20 cellular contexts compared by ENCODE assay signal in the genomic region with DNA sequence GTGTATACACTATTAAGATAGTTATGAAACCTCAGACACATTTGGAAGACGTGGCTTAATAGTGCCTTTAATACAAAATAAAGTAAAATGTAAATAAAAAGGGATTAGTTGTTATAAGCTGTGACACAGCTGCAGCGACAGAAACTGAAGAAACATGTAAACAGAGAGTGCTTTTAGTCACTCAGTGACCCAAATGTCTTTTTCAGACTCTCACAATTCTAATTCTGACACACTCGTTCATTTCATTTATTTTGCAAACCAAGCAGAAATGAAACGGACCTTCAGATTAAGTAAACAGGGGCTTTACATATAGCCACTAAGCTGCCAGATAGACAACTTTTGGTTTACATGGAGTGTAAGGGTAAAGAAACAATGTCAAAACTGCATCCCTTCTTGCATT.
DNase-seq lines count a peak whose midpoint lies in the region; ATAC-seq and TF ChIP-seq lines count a peak whose summit lies in the region.
"Had no signal": no experiment of that assay in that cellular context is flagged by ENCODE, and none has a peak within 500 bp of the region (broad histone marks: within the 10 kb centered on the region; RNA-seq: fewer than 3 reads in every experiment).

No MANE protein-coding gene starts in this region.

- H3K4me1 Mint-ChIP-seq in nephron (peaks cover 14% of the 10 kb centered on the region), endothelial cell (ENCODE audit: unreplicated experiment) (no peaks in the 10 kb centered on the region)
- H3K4me1 Mint-ChIP-seq: B cell had no signal

- no peak for TF ChIP-seq EP300 in suprapubic skin (IDR thresholded peaks at IDR 0.05)

- no peak for ATAC-seq in GM21423 (IDR thresholded peaks at IDR 0.05; ENCODE audit: unreplicated experiment)
- ATAC-seq: HCT116, PC-3 had no signal

- H3K4me3 Mint-ChIP-seq in nephron (no peak overlapping the region), endothelial cell (ENCODE audit: unreplicated experiment) (no peak overlapping the region)
- H3K4me3 Mint-ChIP-seq: B cell had no signal

- H3K27me3 ChIP-seq in fibroblast of lung (ENCODE audit: control insufficient read depth, insufficient read depth, low read length) (no peaks in the 10 kb centered on the region), stomach smooth muscle (ENCODE audit: control insufficient read depth in 1 of 2, insufficient read depth in 2 of 2, low read length in 2 of 2) (no peaks in the 10 kb centered on the region), suprapubic skin (peaks cover 4% of the 10 kb centered on the region)

- H3K4me1 ChIP-seq in fibroblast of lung (ENCODE audit: control insufficient read depth, extremely low read depth, insufficient read depth, low read length) (peaks cover 6% of the 10 kb centered on the region), stomach smooth muscle (ENCODE audit: control insufficient read depth, insufficient read depth, low read length) (peaks cover 18% of the 10 kb centered on the region), suprapubic skin (no peaks in the 10 kb centered on the region)
- H3K4me1 ChIP-seq: Caco-2 had no signal

- no peak for TF ChIP-seq CTCF in fibroblast of lung (conservative IDR thresholded peaks at IDR 0.05 in 1 of 2, IDR thresholded peaks at IDR 0.05 in 1 of 2; ENCODE audit: low read depth in 1 of 2, low read length in 2 of 2)
- no peak for TF ChIP-seq CTCF in nephron (IDR thresholded peaks at IDR 0.05; ENCODE audit: unreplicated experiment in 3 of 3)
- TF ChIP-seq CTCF in suprapubic skin (IDR thresholded peaks at IDR 0.05): no peak
- TF ChIP-seq CTCF in endothelial cell (IDR thresholded peaks at IDR 0.05; ENCODE audit: unreplicated experiment): no peak

- H3K79me2 ChIP-seq in fibroblast of lung (ENCODE audit: control insufficient read depth, insufficient read depth, low read length): no peaks in the 10 kb centered on the region

- H3K27ac Mint-ChIP-seq in nephron: peak overlapping the region; percentile 17 to 86 (median 78)
- no peak overlapping the region for H3K27ac Mint-ChIP-seq in endothelial cell (ENCODE audit: unreplicated experiment)
- H3K27ac Mint-ChIP-seq: B cell had no signal

- DNase-seq in SK-N-MC (ENCODE audit: low read depth, low spot score) (no peak), fibroblast of lung (ENCODE audit: low read depth in 2 of 2) (peak in 1 of 2 donors; percentile 62), mesenteric fat pad (ENCODE audit: low spot score) (no peak), suprapubic skin (ENCODE audit: low spot score in 2 of 2) (no peak), endothelial cell (ENCODE audit: low spot score) (no peak)
- DNase-seq: Caco-2, GM23248, NCI-H1105 treated with DMSO at 0.1 percent for 48 hours, NCI-H1694, NCI-H2081 treated with DMSO at 0.1 percent for 48 hours, NCI-H510A, NCI-H774, PC-3, SIG-M5 had no signal

- no peaks in the 10 kb centered on the region for H3K9me3 Mint-ChIP-seq in nephron
- no peaks in the 10 kb centered on the region for H3K9me3 Mint-ChIP-seq in endothelial cell (ENCODE audit: unreplicated experiment)

- H3K4me3 ChIP-seq in SK-N-MC (no peak overlapping the region), fibroblast of lung (replicated peaks in 1 of 4; ENCODE audit: control extremely low read depth in 1 of 4, insufficient read depth in 1 of 4, low read depth in 3 of 4, low read length in 4 of 4) (no peak overlapping the region), stomach smooth muscle (ENCODE audit: low read length in 2 of 2) (peak overlapping the region in 1 of 2 donors; percentile 8), suprapubic skin (no peak overlapping the region)
- H3K4me3 ChIP-seq: GM23248 had no signal

- peaks cover 4% of the 10 kb centered on the region; the same call in 1 of the 2 replicates for H3K9me3 ChIP-seq in SK-N-MC (ENCODE audit: low read depth, low read length)
- no peaks in the 10 kb centered on the region for H3K9me3 ChIP-seq in fibroblast of lung (ENCODE audit: control insufficient read depth, insufficient read depth, low read depth, low read length)
- peaks cover 0 to 3% of the 10 kb centered on the region in 2 donors for H3K9me3 ChIP-seq in stomach smooth muscle (ENCODE audit: control insufficient read depth in 2 of 2, low read length in 2 of 2)
- H3K9me3 ChIP-seq in suprapubic skin: no peaks in the 10 kb centered on the region
- H3K9me3 ChIP-seq: Caco-2 had no signal

- 80% methylated on average over 4 of the region's 4 CpGs for WGBS in suprapubic skin

- H3K36me3 Mint-ChIP-seq in nephron (ENCODE audit: low read depth) (no peaks in the 10 kb centered on the region), endothelial cell (ENCODE audit: low read depth, unreplicated experiment) (no peaks in the 10 kb centered on the region)

- H3K27me3 Mint-ChIP-seq in nephron (ENCODE audit: low read depth): peaks cover 3% of the 10 kb centered on the region
- H3K27me3 Mint-ChIP-seq in endothelial cell (ENCODE audit: unreplicated experiment): no peaks in the 10 kb centered on the region

- H3K9ac ChIP-seq in SK-N-MC (ENCODE audit: insufficient read length) (peak overlapping the region; percentile 16), fibroblast of lung (ENCODE audit: insufficient read depth, low read length) (no peak overlapping the region), stomach smooth muscle (ENCODE audit: low read length in 2 of 2) (peak overlapping the region in 1 of 2 donors; percentile 44)
- H3K9ac ChIP-seq: GM23248 had no signal

- no peaks in the 10 kb centered on the region for H4K20me1 ChIP-seq in fibroblast of lung (ENCODE audit: control insufficient read depth, extremely low read depth, insufficient read depth, low read length)

- peak overlapping the region; percentile 3 for H2AFZ ChIP-seq in fibroblast of lung (ENCODE audit: low read length)
- H2AFZ ChIP-seq: GM23248 had no signal

- TF ChIP-seq POLR2A in suprapubic skin (IDR thresholded peaks at IDR 0.05): no peak

- H3K4me2 ChIP-seq in fibroblast of lung (ENCODE audit: extremely low read depth, insufficient read depth, low read length): peak overlapping the region; percentile 32

- no peaks in the 10 kb centered on the region; the same call in 1 of the 2 replicates for H3K36me3 ChIP-seq in SK-N-MC (ENCODE audit: insufficient read depth, low read length)
- no peaks in the 10 kb centered on the region for H3K36me3 ChIP-seq in fibroblast of lung (ENCODE audit: control insufficient read depth, insufficient read depth, low read length)
- no peaks in the 10 kb centered on the region for H3K36me3 ChIP-seq in stomach smooth muscle (ENCODE audit: control insufficient read depth in 2 of 2, insufficient read depth in 2 of 2, low read length in 2 of 2)
- no peaks in the 10 kb centered on the region for H3K36me3 ChIP-seq in suprapubic skin

- H3K27ac ChIP-seq in SK-N-MC (peak overlapping the region; percentile 40), fibroblast of lung (ENCODE audit: insufficient read depth, low read length) (no peak overlapping the region), stomach smooth muscle (ENCODE audit: low read length) (peak overlapping the region; percentile 67), suprapubic skin (no peak overlapping the region)
- H3K27ac ChIP-seq: GM23248, RWPE1 had no signal

Comparison
In these comparisons a context has a peak if more than half of its experiments do, and no peak if none do; other contexts are left out.
1. H3K27ac ChIP-seq: peak in SK-N-MC (single experiment) and stomach smooth muscle (single experiment); none in fibroblast of lung (single experiment) and suprapubic skin (single experiment).